ENCODE assay signal across 8 cellular contexts in genomic region chr12:89353823-89354629, GRCh38. TPM values are rescaled to one million over a fixed set of nuclear protein-coding genes. Genes with fewer than 3 reads are reported as not detected.
DNase-seq lines count a peak whose midpoint lies in the region; ATAC-seq and TF ChIP-seq lines count a peak whose summit lies in the region.

No MANE protein-coding gene starts in this region.

- H3K4me2 ChIP-seq in BLaER1 = peak overlapping the region; percentile 95

- H3K27ac ChIP-seq in BLaER1 (peak overlapping the region; percentile 98), ascending aorta (peak overlapping the region; percentile 100)

- peaks cover 3% of the 10 kb centered on the region; the same call in 1 of the 2 replicates for H3K36me3 ChIP-seq in BLaER1
- peaks cover 0 to 6% of the 10 kb centered on the region in 2 donors for H3K36me3 ChIP-seq in ascending aorta

- H3K4me1 ChIP-seq in BLaER1 (peaks cover 44% of the 10 kb centered on the region), ascending aorta (peaks cover 5 to 14% of the 10 kb centered on the region in 2 donors)

- peak; percentile 41 for ATAC-seq in GM19455 (IDR thresholded peaks at IDR 0.05; ENCODE audit: unreplicated experiment)

- DNase-seq in LoVo (ENCODE audit: low spot score) (peak; percentile 90), T-helper 1 cell (peak; percentile 39 to 86 (median 50)), ascending aorta (ENCODE audit: low spot score in 2 of 2) (peak; percentile 49 to 86), hypothalamus (lab: John Stamatoyannopoulos, UW) (peak in 29 of 51 donors; percentile 31 to 82 (median 55)), retinal pigment epithelial cell (ENCODE audit: low read depth) (no peak), middle frontal gyrus (ENCODE audit: extremely low spot score, low spot score) (no peak)

- H3K27me3 ChIP-seq in BLaER1 (no peaks in the 10 kb centered on the region), ascending aorta (no peaks in the 10 kb centered on the region)

- H3K4me3 ChIP-seq in BLaER1 (peak overlapping the region; percentile 92), ascending aorta (peak overlapping the region; percentile 84 to 98), retinal pigment epithelial cell (ENCODE audit: low read length) (peak overlapping the region; percentile 93)

- TF ChIP-seq CTCF in ascending aorta (IDR thresholded peaks at IDR 0.05) = no peak
- TF ChIP-seq CTCF in retinal pigment epithelial cell (conservative IDR thresholded peaks at IDR 0.05; ENCODE audit: low read depth, low read length) = no peak

- intact Hi-C loops in ascending aorta (cut with DNase I) = loop anchor here (2.0 to 10.0 kb wide), 7 partner anchors 127 to 1209 kb away; partner anchors contain the start of genes ATP2B1, CEP290, POC1B and TMTC3

- peaks cover 31% of the 10 kb centered on the region for H4K20me1 ChIP-seq in BLaER1

- H3K9ac ChIP-seq in BLaER1 = peak overlapping the region; percentile 94

- H3K9me3 ChIP-seq in BLaER1 (no peaks in the 10 kb centered on the region), ascending aorta (no peaks in the 10 kb centered on the region)

RNA-seq across cellular contexts. Expression of gene DUSP6, which starts 1.7 kb away (rescaled TPM):
- total RNA-seq in ascending aorta = 370 TPM

Comparison
In these comparisons a context has a peak if more than half of its experiments do, and no peak if none do; other contexts are left out.
1. DNase-seq: peak in LoVo (single experiment), T-helper 1 cell (5 of 5), ascending aorta (2 of 2) and hypothalamus (29 of 51); none in retinal pigment epithelial cell (single experiment) and middle frontal gyrus (single experiment).
2. Peak in every context shown above with its lines, with median percentiles within 50 percentile points of each other: H3K4me3 ChIP-seq.